Comparison of ENCODE assay signal across 10 cellular contexts in genomic region chr21:42523941-42524340, GRCh38. TPM values are rescaled to one million over a fixed set of nuclear protein-coding genes. Genes with fewer than 3 reads are reported as not detected.
DNase-seq lines count a peak whose midpoint lies in the region; TF ChIP-seq lines count a peak whose summit lies in the region.
"Had no signal": no experiment of that assay in that cellular context is flagged by ENCODE, and none has a peak within 500 bp of the region (broad histone marks: within the 10 kb centered on the region; RNA-seq: fewer than 3 reads in every experiment).

No MANE protein-coding gene starts in this region.

- H3K27ac Mint-ChIP-seq in Calu3 (ENCODE audit: unreplicated experiment) (peak overlapping the region; percentile 90), endodermal cell (peak overlapping the region; percentile 76)

- intact Hi-C loops in Calu3 (cut with micrococcal nuclease; ENCODE audit: unreplicated experiment) = no loop called here
- intact Hi-C loops in prostate gland (cut with DNase I) = no loop called here
- intact Hi-C loops in posterior cingulate gyrus (cut with DNase I) = no loop called here

- peaks cover 25% of the 10 kb centered on the region for H3K36me3 ChIP-seq in endodermal cell (ENCODE audit: control insufficient read depth, insufficient read depth, low read length)
- no peaks in the 10 kb centered on the region for H3K36me3 ChIP-seq in prostate gland

- peak overlapping the region; percentile 74 for H3K27ac ChIP-seq in endodermal cell (ENCODE audit: low read depth, low read length)
- peak overlapping the region; percentile 90 to 95 for H3K27ac ChIP-seq in prostate gland

- no peaks in the 10 kb centered on the region for H3K9me3 Mint-ChIP-seq in Calu3 (ENCODE audit: low read depth, unreplicated experiment)
- no peaks in the 10 kb centered on the region for H3K9me3 Mint-ChIP-seq in endodermal cell

- TF ChIP-seq CTCF in Calu3 (IDR thresholded peaks at IDR 0.05; ENCODE audit: unreplicated experiment) (no peak), endodermal cell (conservative IDR thresholded peaks at IDR 0.05) (no peak), prostate gland (IDR thresholded peaks at IDR 0.05) (no peak)

- peaks cover 5% of the 10 kb centered on the region for H3K4me1 ChIP-seq in endodermal cell (ENCODE audit: control insufficient read depth, insufficient read depth, low read length)
- peaks cover 43% of the 10 kb centered on the region for H3K4me1 ChIP-seq in prostate gland (replicated peaks)

- no peak overlapping the region for H3K9ac ChIP-seq in endodermal cell (ENCODE audit: extremely low read depth, low read length, poor library complexity, severe bottlenecking)

- H3K4me3 ChIP-seq in endodermal cell (ENCODE audit: low read length) (no peak overlapping the region), prostate gland (peak overlapping the region in 1 of 2 donors; percentile 27)

- peaks cover 18% of the 10 kb centered on the region for H3K36me3 Mint-ChIP-seq in Calu3 (ENCODE audit: insufficient read depth, unreplicated experiment)
- peaks cover 69% of the 10 kb centered on the region for H3K36me3 Mint-ChIP-seq in endodermal cell (ENCODE audit: low read depth)

- no peak overlapping the region for H3K4me3 Mint-ChIP-seq in Calu3 (ENCODE audit: low read depth, unreplicated experiment)
- peak overlapping the region; percentile 30 for H3K4me3 Mint-ChIP-seq in endodermal cell

- TF ChIP-seq POLR2A in prostate gland (IDR thresholded peaks at IDR 0.05) = no peak

- CTCF ChIA-PET in Calu3 (lab: Charles Lee) = interaction anchor here (1.3 kb wide), 1 partner anchor 55 kb away, joined by 4 read pairs; no protein-coding TSS in a partner anchor

- H3K4me1 Mint-ChIP-seq in Calu3 (ENCODE audit: low read depth, unreplicated experiment) (peaks cover 45% of the 10 kb centered on the region), endodermal cell (peaks cover 40% of the 10 kb centered on the region)

- no TSS peak for BruUV-seq in Calu3 (replicated peaks; lab: Mats Ljungman, UMichigan)

- no peaks in the 10 kb centered on the region for H3K9me3 ChIP-seq in endodermal cell (ENCODE audit: control insufficient read depth, low read length)
- no peaks in the 10 kb centered on the region for H3K9me3 ChIP-seq in prostate gland

- DNase-seq in Calu3 (no peak), NCI-H2081 treated with DMSO at 0.1 percent for 48 hours (lab: John Stamatoyannopoulos, UW) (peak; percentile 6), endodermal cell (no peak), prostate gland (ENCODE audit: low spot score) (peak; percentile 82), amniotic stem cell (lab: John Stamatoyannopoulos, UW) (no peak), posterior cingulate gyrus (no peak), COLO829 (ENCODE audit: low spot score) (no peak)
- DNase-seq in stimulated activated CD4-positive, alpha-beta T cell treated with anti-CD3 and anti-CD28 coated beads, Interleukin-2, amount 100 ng/mL, for 24 hours = no peak
- DNase-seq: activated CD4-positive, CD25-positive, alpha-beta regulatory T cell treated with anti-CD3 and anti-CD28 coated beads, Interleukin-2, amount 50 U/mL, for 72 hours; NCI-H226 had no signal

- H3K27me3 Mint-ChIP-seq in Calu3 (ENCODE audit: unreplicated experiment) = no peaks in the 10 kb centered on the region
- H3K27me3 Mint-ChIP-seq in endodermal cell (ENCODE audit: insufficient read depth) = no peaks in the 10 kb centered on the region

- no peaks in the 10 kb centered on the region for H3K27me3 ChIP-seq in endodermal cell (ENCODE audit: control insufficient read depth, insufficient read depth, low read length, poor library complexity, severe bottlenecking)
- no peaks in the 10 kb centered on the region for H3K27me3 ChIP-seq in prostate gland (replicated peaks; ENCODE audit: insufficient read depth)

- WGBS in endodermal cell (ENCODE audit: insufficient coverage in 1 of 2, insufficient read length in 1 of 2), 2 experiments = 85 to 88% methylated on average over 9 of the region's 9 CpGs
- WGBS in prostate gland = 55% methylated on average over 9 of the region's 9 CpGs

RNA-seq across cellular contexts. Expression of gene SLC37A1, which starts 10.3 kb away (rescaled TPM):
- total RNA-seq in Calu3 (2022) = 24.9 and 30.9 TPM in 2 replicates
- 10 to 100 TPM; 22.7 to 47.0 TPM for total RNA-seq in endodermal cell
- 7.6 TPM for polyA plus RNA-seq in endodermal cell (2013, experiment 1 of 2)
- 6.3 TPM for polyA plus RNA-seq in endodermal cell (2013, experiment 2 of 2)
- 10 to 100 TPM; 44.2 to 49.6 TPM for total RNA-seq in prostate gland

RNA-seq across cellular contexts. Expression of gene RSPH1, which starts 27.9 kb away (rescaled TPM):
- total RNA-seq in Calu3 (2022) = 2.2 and 3.3 TPM in 2 replicates
- 1 to 10 TPM; 1.8 to 2.2 TPM for total RNA-seq in endodermal cell
- 0.57 TPM for polyA plus RNA-seq in endodermal cell (2013, experiment 1 of 2)
- 0.33 TPM for polyA plus RNA-seq in endodermal cell (2013, experiment 2 of 2)
- 1 to 10 TPM; 1.6 to 2.6 TPM for total RNA-seq in prostate gland

Comparison
In these comparisons a context has a peak if more than half of its experiments do, and no peak if none do; other contexts are left out.
1. DNase-seq: peak in NCI-H2081 treated with DMSO at 0.1 percent for 48 hours (single experiment) and prostate gland (single experiment); none in Calu3 (single experiment), endodermal cell (single experiment), amniotic stem cell (single experiment), stimulated activated CD4-positive, alpha-beta T cell treated with anti-CD3 and anti-CD28 coated beads, Interleukin-2, amount 100 ng/mL, for 24 hours (0 of 2), posterior cingulate gyrus (0 of 10) and COLO829 (single experiment).